Comparison of ENCODE assay signal across 8 cellular contexts in the genomic region with DNA sequence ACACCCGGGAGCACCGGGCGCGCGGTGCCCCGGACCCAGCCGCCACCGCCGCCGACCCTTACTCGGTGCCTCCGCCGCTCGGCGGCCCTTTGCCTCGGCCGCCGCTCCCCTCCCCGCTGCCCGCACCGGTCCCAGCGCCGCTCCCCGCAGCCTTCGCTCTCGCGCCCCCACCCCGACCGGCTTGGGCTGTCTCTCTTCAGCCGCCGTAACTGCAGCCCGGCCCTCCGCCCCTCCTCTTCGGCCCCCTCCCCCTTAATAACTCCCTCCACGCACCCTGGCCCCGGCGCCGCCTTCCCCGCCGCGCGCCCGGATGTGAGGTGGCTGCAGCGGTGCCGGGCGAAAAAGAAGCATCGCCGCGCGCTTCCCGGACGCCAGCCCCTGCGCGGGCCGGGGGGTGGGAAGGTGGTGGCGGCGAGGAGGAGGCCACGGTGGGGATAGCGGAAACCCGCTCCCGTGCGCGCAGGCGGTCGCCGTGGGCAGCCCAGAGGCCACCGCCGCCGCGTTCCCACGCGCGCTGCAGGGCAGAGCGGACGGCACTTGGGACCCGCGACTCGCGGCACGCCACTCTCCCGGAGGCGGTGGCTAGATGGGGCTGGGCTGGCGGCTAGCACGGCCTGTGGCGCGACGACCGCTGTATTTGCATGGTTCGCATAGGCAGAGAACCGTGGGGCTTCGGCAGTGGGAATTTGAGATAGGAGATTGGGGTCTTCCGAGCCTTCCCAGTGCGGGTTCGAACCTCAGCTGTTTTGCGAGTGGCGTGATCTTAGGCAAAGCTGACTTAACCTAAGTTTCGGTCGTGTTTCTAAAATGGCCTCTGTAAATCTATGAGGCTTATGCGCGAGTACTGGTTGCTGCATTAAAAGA. TPM values are rescaled to one million over a fixed set of nuclear protein-coding genes. Genes with fewer than 3 reads are reported as not detected.
A peak's percentile ranks its signal among the peaks of the same experiment; 100 is the strongest.
DNase-seq lines count a peak whose midpoint lies in the region; ATAC-seq and TF ChIP-seq lines count a peak whose summit lies in the region.

Gene EIF4ENIF1, minus strand, starts transcription at position 211 of the 864 bp plus-strand sequence. CDS start 1,124 bp downstream, outside the sequence.

- DNase-seq in GDM1 (lab: John Stamatoyannopoulos, UW) (peak; percentile 86), HAP-1 (ENCODE audit: low spot score in 2 of 2) (peak; percentile 76 to 92), NAMALWA (ENCODE audit: low spot score) (peak; percentile 76), adrenal gland (peak; percentile 89 to 92 (median 90)), heart right ventricle (peak; percentile 90 to 93), posterior vena cava (ENCODE audit: low spot score) (peak; percentile 97), type B pancreatic cell (ENCODE audit: extremely low spot score, unreplicated experiment) (peak; percentile 89)

- TF ChIP-seq POLR2A in adrenal gland (IDR thresholded peaks at IDR 0.05) = peak; percentile 65 to 80

- H3K4me1 ChIP-seq in HAP-1 = peaks cover 19% of the 10 kb centered on the region
- peaks cover 0 to 30% of the 10 kb centered on the region in 2 donors for H3K4me1 ChIP-seq in adrenal gland (replicated peaks in 1 of 2)
- peaks cover 2 to 36% (median 32%) of the 10 kb centered on the region in 9 donors for H3K4me1 ChIP-seq in heart right ventricle

- in situ Hi-C loops in HAP-1 (cut with MboI; ENCODE audit: low sequenced_read_pairs) = no loop called here

- peak within 1 kb of the TSS; percentile 92 for H3K4me3 Mint-ChIP-seq in type B pancreatic cell

- no peaks in the 10 kb centered on the region for H3K27me3 Mint-ChIP-seq in type B pancreatic cell

- peak within 1 kb of the TSS; percentile 97 for H3K27ac Mint-ChIP-seq in type B pancreatic cell

- H3K9me3 ChIP-seq in HAP-1 (no peaks in the 10 kb centered on the region), adrenal gland (replicated peaks in 1 of 3) (no peaks in the 10 kb centered on the region), heart right ventricle (no peaks in the 10 kb centered on the region)

- H3K9me3 Mint-ChIP-seq in type B pancreatic cell = no peaks in the 10 kb centered on the region

- WGBS in adrenal gland, 4 donors = 0 to 1% (median 1%) methylated on average over 19 to 99 of the region's 100 CpGs; no CpG with 5 or more reads in 1 of the 4 donors
- WGBS in heart right ventricle, 2 donors = 0 to 1% methylated on average over 78 to 99 of the region's 100 CpGs

- H3K36me3 Mint-ChIP-seq in type B pancreatic cell = peaks cover 6% of the 10 kb centered on the region

- H3K27ac ChIP-seq in adrenal gland (peak within 1 kb of the TSS; percentile 89 to 99 (median 96)), heart right ventricle (peak within 1 kb of the TSS; percentile 89 to 100 (median 99))

- intact Hi-C loops in T-helper 1 cell treated with Interleukin-12 subunit alpha and Interleukin-12 subunit beta and Interleukin-4 antibody, amounts not matched to agents 30 ng/mL and 1 ng/mL, for 36 hours (cut with micrococcal nuclease) = loop anchor here (1.0 to 10.0 kb wide), 12 partner anchors 7 to 1725 kb away; partner anchors contain the start of genes DRG1, MORC2, PISD and PRR14L
- intact Hi-C loops in adrenal gland (cut with DNase I) = loop anchor here in 1 of 2 donors (10.0 kb wide), 1 partner anchor 55 kb away; no protein-coding TSS in a partner anchor
- intact Hi-C loops in heart right ventricle (cut with DNase I) = loop anchor here in 5 of 10 donors (5.0 to 10.0 kb wide), 3 partner anchors 138 to 145 kb away; partner anchors contain the start of gene PATZ1 (in 3 of the 5)
- intact Hi-C loops in posterior vena cava (cut with DNase I) = no loop called here

- H3K36me3 ChIP-seq in HAP-1 (replicated peaks) = peaks cover 31% of the 10 kb centered on the region
- peaks cover 0 to 26% of the 10 kb centered on the region in 2 donors for H3K36me3 ChIP-seq in adrenal gland (replicated peaks in 1 of 2)
- peaks cover 0 to 34% (median 3%) of the 10 kb centered on the region in 9 donors for H3K36me3 ChIP-seq in heart right ventricle

- H3K4me1 Mint-ChIP-seq in type B pancreatic cell (ENCODE audit: unreplicated experiment) = peaks cover 21% of the 10 kb centered on the region

- TF ChIP-seq CTCF in adrenal gland (IDR thresholded peaks at IDR 0.05) (peak in 1 of 6 experiments; percentile 9), heart right ventricle (IDR thresholded peaks at IDR 0.05) (no peak), type B pancreatic cell (conservative IDR thresholded peaks at IDR 0.05) (no peak)

- ATAC-seq in heart right ventricle = peak; percentile 92 to 97 (median 96)

- H3K4me3 ChIP-seq in HAP-1 (peak within 1 kb of the TSS; percentile 86), adrenal gland (peak within 1 kb of the TSS; percentile 33 to 71 (median 64)), heart right ventricle (peak within 1 kb of the TSS; percentile 69 to 94 (median 80))

- H3K27me3 ChIP-seq in HAP-1 (ENCODE audit: low read depth) (no peaks in the 10 kb centered on the region), adrenal gland (no peaks in the 10 kb centered on the region), heart right ventricle (no peaks in the 10 kb centered on the region)

RNA-seq across cellular contexts. Expression of gene EIF4ENIF1, which starts in this region (rescaled TPM):
- total RNA-seq in T-helper 1 cell treated with Interleukin-12 subunit alpha and Interleukin-12 subunit beta and Interleukin-4 antibody, amounts not matched to agents 30 ng/mL and 1 ng/mL, for 36 hours = 63.6 and 65.3 TPM in 2 replicates
- total RNA-seq in adrenal gland = 10 to 100 TPM in 7 of 8 donors, 1 to 10 TPM in 1; 9.2 to 32.8 (median 23.6) TPM
- 10 to 100 TPM; 14.1 to 29.3 (median 20.2) TPM for polyA plus RNA-seq in adrenal gland
- 10 to 100 TPM; 20.3 to 31.9 (median 22.7) TPM for total RNA-seq in heart right ventricle
- 10 to 100 TPM in 1 of 2 donors, 1 to 10 TPM in 1; 9.0 to 10.3 TPM for polyA plus RNA-seq in heart right ventricle
- total RNA-seq in posterior vena cava = 10 to 100 TPM; 26.0 to 34.5 TPM
- 38.8 and 42.6 TPM in 2 replicates for total RNA-seq in type B pancreatic cell (ENCODE audit: low replicate concordance)

Comparison
In these comparisons a context has a peak if more than half of its experiments do, and no peak if none do; other contexts are left out.
1. Peak in every context shown above with its lines: DNase-seq, ATAC-seq, H3K4me3 ChIP-seq and H3K27ac ChIP-seq.